ENCODE assay signal across 9 cellular contexts in the genomic region with DNA sequence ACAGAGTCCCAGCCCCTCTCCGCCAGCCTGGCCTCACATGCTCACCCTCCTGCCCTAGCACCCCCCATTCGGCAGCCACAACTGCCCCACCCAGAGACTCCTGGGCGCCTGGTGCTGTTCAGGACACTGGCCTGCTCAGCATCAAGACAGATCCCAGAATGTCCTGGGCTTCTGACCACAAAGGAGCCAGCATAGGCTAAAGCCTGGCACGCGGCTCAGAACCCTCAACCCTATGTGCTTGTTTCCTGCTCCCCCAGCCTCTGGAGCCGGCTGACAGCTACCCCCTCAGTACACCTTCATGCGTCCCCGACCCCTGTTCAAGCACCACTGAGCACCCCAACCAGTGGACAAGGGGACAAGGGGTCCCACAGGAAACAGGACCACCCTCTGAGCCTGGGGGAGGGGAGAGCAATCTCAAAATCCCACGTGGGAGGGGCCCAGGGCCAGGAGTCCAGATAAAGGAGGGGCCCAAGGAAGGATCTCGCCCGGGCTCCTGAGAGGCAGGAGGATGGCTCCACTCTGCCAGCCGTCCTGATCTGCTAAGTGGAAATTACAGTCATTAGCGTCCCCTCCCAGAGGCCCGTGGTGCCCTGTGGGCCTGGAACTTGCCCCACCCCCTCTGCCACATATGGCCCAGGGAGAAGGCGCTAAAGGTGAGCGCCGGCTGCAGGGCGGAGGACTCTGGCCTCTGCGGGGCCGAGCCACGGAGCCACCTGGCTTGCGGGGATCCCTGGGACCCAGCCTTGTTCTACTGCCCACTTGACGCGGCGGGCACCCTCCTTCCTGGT. TPM values are rescaled to one million over a fixed set of nuclear protein-coding genes. Genes with fewer than 3 reads are reported as not detected.
A peak's percentile ranks its signal among the peaks of the same experiment; 100 is the strongest.
DNase-seq lines count a peak whose midpoint lies in the region; ATAC-seq and TF ChIP-seq lines count a peak whose summit lies in the region.
"Had no signal": no experiment of that assay in that cellular context is flagged by ENCODE, and none has a peak within 500 bp of the region (broad histone marks: within the 10 kb centered on the region; RNA-seq: fewer than 3 reads in every experiment).

No MANE protein-coding gene starts in this region.

- H3K36me3 Mint-ChIP-seq in Calu3 (ENCODE audit: insufficient read depth, unreplicated experiment) (peaks cover 41% of the 10 kb centered on the region), naive B cell (no peaks in the 10 kb centered on the region)

- H3K27ac ChIP-seq in dorsolateral prefrontal cortex = peak overlapping the region in 39 of 59 donors; percentile 24 to 89 (median 68)

- peak overlapping the region in 52 of 59 donors; percentile 32 to 72 (median 59) for H3K4me3 ChIP-seq in dorsolateral prefrontal cortex

- peaks cover 0 to 54% (median 6%) of the 10 kb centered on the region in 45 donors for H3K27me3 ChIP-seq in dorsolateral prefrontal cortex

- intact Hi-C loops in Calu3 (cut with micrococcal nuclease; ENCODE audit: unreplicated experiment) = loop anchor here (5.0 to 10.0 kb wide), 3 partner anchors 75 to 262 kb away; a partner anchor contains a TSS
- intact Hi-C loops in dorsolateral prefrontal cortex (cut with DNase I) = loop anchor here (5.0 to 10.0 kb wide), 4 partner anchors 75 to 192 kb away; a partner anchor contains a TSS

- BruUV-seq in Calu3 (replicated peaks; lab: Mats Ljungman, UMichigan) = no TSS peak

- DNase-seq in Calu3 (no peak), NCI-H526 treated with DMSO at 0.1 percent for 48 hours (lab: John Stamatoyannopoulos, UW) (peak; percentile 44), dorsolateral prefrontal cortex (peak in 3 of 10 donors; percentile 25 to 27 (median 27)), naive B cell (no peak), NCI-H345 (lab: John Stamatoyannopoulos, UW) (no peak), OCI-M2 (lab: John Stamatoyannopoulos, UW; ENCODE audit: unreplicated experiment) (no peak)

- no peak for TF ChIP-seq CTCF in Calu3 (IDR thresholded peaks at IDR 0.05; ENCODE audit: unreplicated experiment)
- TF ChIP-seq CTCF in dorsolateral prefrontal cortex (IDR thresholded peaks at IDR 0.05 in 54 of 56, conservative IDR thresholded peaks at IDR 0.05 in 2 of 56; ENCODE audit: low read depth in 1 of 56, partially characterized antibody in 56 of 56) = no peak

- H3K27me3 Mint-ChIP-seq in Calu3 (ENCODE audit: unreplicated experiment) = peaks cover 16% of the 10 kb centered on the region
- H3K27me3 Mint-ChIP-seq in naive B cell = peaks cover 4 to 20% (median 16%) of the 10 kb centered on the region in 3 donors

- CTCF ChIA-PET in Calu3 (lab: Charles Lee) = interaction anchor here (0.6 to 2.7 kb wide), 5 partner anchors 12 to 222 kb away, joined by 3 to 8 read pairs (median 3); a partner anchor contains a TSS

- H3K4me1 Mint-ChIP-seq in Calu3 (ENCODE audit: low read depth, unreplicated experiment) (peaks cover 22% of the 10 kb centered on the region), naive B cell (peaks cover 16 to 30% (median 26%) of the 10 kb centered on the region in 3 donors)

- peak overlapping the region; percentile 84 for H3K27ac Mint-ChIP-seq in Calu3 (ENCODE audit: unreplicated experiment)
- H3K27ac Mint-ChIP-seq in naive B cell = peak overlapping the region in 4 of 6 donors; percentile 74 to 89 (median 84)

- ATAC-seq in naive B cell (ENCODE audit: low read depth in 2 of 2) (no peak), GM21381 (IDR thresholded peaks at IDR 0.05; ENCODE audit: unreplicated experiment) (no peak), HG03439 (IDR thresholded peaks at IDR 0.05; ENCODE audit: unreplicated experiment) (no peak)

- H3K4me3 Mint-ChIP-seq in Calu3 (ENCODE audit: low read depth, unreplicated experiment) (peak overlapping the region; percentile 77), naive B cell (peak overlapping the region; percentile 76 to 92 (median 85))

- H3K9me3 Mint-ChIP-seq in Calu3 (ENCODE audit: low read depth, unreplicated experiment) (no peaks in the 10 kb centered on the region), naive B cell (no peaks in the 10 kb centered on the region)

RNA-seq across cellular contexts. Expression of a gene that starts 27.1 kb away (rescaled TPM):
- total RNA-seq in Calu3 (2022) = 1.4 TPM in 2 replicates
- total RNA-seq in dorsolateral prefrontal cortex = 1 to 10 TPM in 96 of 120 experiments, under 1 TPM in 24; 0.48 to 3.9 (median 1.6) TPM
- polyA plus RNA-seq in naive B cell (ENCODE audit: low read depth in 6 of 6) = 10 to 100 TPM in 4 of 6 donors, 1 to 10 TPM in 2; 8.2 to 33.0 (median 10.8) TPM
- total RNA-seq: NCI-H460 had no signal
